In the genomic region with DNA sequence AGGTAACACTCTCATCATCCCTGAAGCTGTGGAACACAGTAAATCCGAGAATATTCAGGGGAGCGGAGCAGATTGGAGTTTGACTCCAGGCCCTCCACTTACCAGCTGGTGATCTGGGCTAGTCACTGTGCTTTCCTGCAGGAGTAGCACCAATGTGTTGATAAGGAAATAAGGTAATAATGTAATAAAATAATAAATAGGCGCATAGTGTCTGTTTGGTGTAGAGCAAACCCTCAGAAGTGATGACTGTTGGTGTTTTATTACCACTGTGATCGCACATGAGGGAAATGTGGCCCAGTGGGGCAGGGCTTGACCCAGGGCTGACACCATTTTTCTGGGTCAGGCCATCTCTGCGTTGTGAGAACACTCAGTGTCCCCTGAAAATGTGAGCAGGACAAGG, we compare ENCODE assay signal across 24 cellular contexts.
"Had no signal": no experiment of that assay in that cellular context is flagged by ENCODE, and none has a peak within 500 bp of the region (broad histone marks: within the 10 kb centered on the region; RNA-seq: fewer than 3 reads in every experiment).

No MANE protein-coding gene starts in this region.

- H3K4me3 ChIP-seq: heart left ventricle, left lung, lower lobe of right lung, pancreas, prostate gland, skin epidermis, spleen, tibial nerve, upper lobe of left lung, vagina had no signal

- FAIRE-seq: keratinocyte, pancreas had no signal

- H3K36me3 ChIP-seq: heart left ventricle, left lung, lower lobe of right lung, pancreas, prostate gland, spleen, tibial nerve, upper lobe of left lung, vagina had no signal

- H3K9me3 ChIP-seq: heart left ventricle, left lung, lower lobe of right lung, pancreas, prostate gland, spleen, tibial nerve, upper lobe of left lung, vagina had no signal

- DNase-seq: heart left ventricle; kidney glomerular epithelial cell; left cardiac atrium; left lung; lower lobe of right lung; mammary epithelial cell; mesenchymal stem cell; naive thymus-derived CD4-positive, alpha-beta T cell; pancreas; posterior cingulate gyrus; retina; right cardiac atrium; spleen; stimulated activated CD4-positive, alpha-beta T cell treated with anti-CD3 and anti-CD28 coated beads, Interleukin-4, amount 100 ng/mL, for 24 hours; stimulated activated CD8-positive, alpha-beta memory T cell treated with anti-CD3 and anti-CD28 coated beads, Interleukin-4, amount 100 ng/mL, for 48 hours; stimulated activated naive CD4-positive, alpha-beta T cell treated with Interleukin-2 at 50 U/mL for 16 hours; stimulated activated naive CD8-positive, alpha-beta T cell treated with anti-CD3 and anti-CD28 coated beads, Interleukin-15, amount 100 ng/mL, for 72 hours; substantia nigra; upper lobe of left lung had no signal

- H3K27ac ChIP-seq: heart left ventricle, left lung, lower lobe of right lung, pancreas, prostate gland, skin epidermis, spleen, tibial nerve, upper lobe of left lung, vagina had no signal

- H3K27me3 ChIP-seq: left lung, pancreas, tibial nerve, upper lobe of left lung, vagina had no signal

- H3K4me1 ChIP-seq: heart left ventricle, left lung, lower lobe of right lung, pancreas, prostate gland, spleen, tibial nerve, upper lobe of left lung, vagina had no signal
